In the genomic region with DNA sequence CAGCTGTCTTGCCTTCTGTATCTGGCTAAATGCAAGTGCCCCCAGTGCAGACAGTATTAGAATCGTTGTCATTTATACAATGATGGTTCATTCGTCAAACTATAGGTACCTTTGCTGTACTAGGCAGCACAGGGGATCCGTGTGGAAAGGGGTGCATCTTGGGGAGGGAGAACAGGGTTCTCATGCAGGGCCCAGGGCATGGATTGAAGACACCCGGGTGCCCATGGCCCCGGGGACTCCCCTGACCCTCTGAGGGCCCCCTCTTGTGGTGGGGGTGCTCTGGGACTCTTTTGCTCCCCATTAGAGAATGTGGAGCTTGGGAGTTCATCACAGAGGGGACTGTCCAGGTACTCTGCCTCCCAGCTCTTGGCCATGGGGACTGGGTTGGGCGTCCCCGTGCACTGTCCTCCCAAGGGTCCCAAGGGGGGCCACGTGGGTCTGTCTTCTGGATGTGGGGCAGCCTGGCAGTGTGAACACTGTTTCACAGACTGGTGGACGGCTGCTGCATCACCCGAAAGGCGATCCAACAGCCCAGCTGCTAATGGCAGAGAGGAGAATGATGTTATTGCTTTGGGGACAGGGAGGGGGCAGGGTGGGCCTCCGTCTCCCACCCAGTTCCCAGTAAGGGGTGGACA, we compare ENCODE assay signal across 21 cellular contexts. TPM values are rescaled to one million over a fixed set of nuclear protein-coding genes. Genes with fewer than 3 reads are reported as not detected.
DNase-seq lines count a peak whose midpoint lies in the region; ATAC-seq and TF ChIP-seq lines count a peak whose summit lies in the region.
"Had no signal": no experiment of that assay in that cellular context is flagged by ENCODE, and none has a peak within 500 bp of the region (broad histone marks: within the 10 kb centered on the region; RNA-seq: fewer than 3 reads in every experiment).

No MANE protein-coding gene starts in this region.

- no peaks in the 10 kb centered on the region for H3K27me3 Mint-ChIP-seq in H9 (ENCODE audit: low read depth)

- H2BK20ac ChIP-seq in H9 (ENCODE audit: low read depth, low read length, poor library complexity, severe bottlenecking) = no peak overlapping the region

- H4K91ac ChIP-seq in H9 (ENCODE audit: insufficient read length, low read depth, low read length) = no peak overlapping the region

- H4K20me1 ChIP-seq in H9 (ENCODE audit: control insufficient read depth, insufficient read depth, insufficient read length) (no peaks in the 10 kb centered on the region), osteoblast (ENCODE audit: insufficient read depth, low read length) (no peaks in the 10 kb centered on the region)

- no peak overlapping the region for H2BK15ac ChIP-seq in H9 (ENCODE audit: low read depth, low read length)

- ATAC-seq in Right ventricle myocardium inferior = no peak
- ATAC-seq in left ventricle myocardium superior = no peak
- no peak for ATAC-seq in GM18505 (IDR thresholded peaks at IDR 0.05; ENCODE audit: unreplicated experiment)
- ATAC-seq in GM19397 (IDR thresholded peaks at IDR 0.05; ENCODE audit: unreplicated experiment) = no peak
- ATAC-seq: HCT116 had no signal

- no peak overlapping the region for H2AFZ ChIP-seq in H9 (ENCODE audit: low read length)
- no peak overlapping the region for H2AFZ ChIP-seq in osteoblast (ENCODE audit: low read length)
- H2AFZ ChIP-seq: GM23248 had no signal

- H3K9me3 ChIP-seq in H9 (ENCODE audit: control insufficient read depth, low read depth, low read length) (no peaks in the 10 kb centered on the region), osteoblast (ENCODE audit: low read depth, low read length) (no peaks in the 10 kb centered on the region), testis (no peaks in the 10 kb centered on the region)

- H3K14ac ChIP-seq in H9 (ENCODE audit: insufficient read depth, low read length) = no peak overlapping the region

- peak overlapping the region in 2 of 3 experiments; percentile 23 to 87; a peak in 2 of 7 replicates for H3K27ac Mint-ChIP-seq in H9
- H3K27ac Mint-ChIP-seq: IgD-negative memory B cell had no signal

- H3K4me1 Mint-ChIP-seq in H9 = peaks cover 5 to 25% of the 10 kb centered on the region in 2 experiments; a peak in 3 of 4 replicates

- H3T11ph ChIP-seq in H9 (ENCODE audit: low read length) = no peak overlapping the region

- H2BK12ac ChIP-seq in H9 (ENCODE audit: insufficient read length, low read depth, low read length) = no peak overlapping the region

- no peak for TF ChIP-seq CTCF in H9 (conservative IDR thresholded peaks at IDR 0.05)
- no peak for TF ChIP-seq CTCF in osteoblast (IDR thresholded peaks at IDR 0.05; ENCODE audit: extremely low read depth, low read depth, low read length)
- no peak for TF ChIP-seq CTCF in testis (IDR thresholded peaks at IDR 0.05)

- no peak overlapping the region for H3K9ac ChIP-seq in H9 (ENCODE audit: extremely low read depth, insufficient read length, low read length)
- H3K9ac ChIP-seq: GM23248 had no signal

- peak; percentile 53 for DNase-seq in Right ventricle myocardium inferior (ENCODE audit: missing footprints)
- DNase-seq in cardiac septum (ENCODE audit: low spot score) = no peak
- DNase-seq in H9 = no peak
- DNase-seq in left ventricle myocardium superior = peak; percentile 28
- peak; percentile 65 for DNase-seq in osteoblast (ENCODE audit: insufficient read length, low spot score, missing footprints)
- DNase-seq in testis = no peak
- DNase-seq: AML-193, COR-L47, DMS 273 treated with DMSO at 0.1 percent for 48 hours, DMS79 treated with DMSO at 0.1 percent for 48 hours, GM23248, MV-4-11, NCI-H1105 treated with DMSO at 0.1 percent for 48 hours, NCI-H2029 treated with DMSO at 0.1 percent for 48 hours, NCI-H524 treated with DMSO at 0.1 percent for 48 hours, OCI-M1, SHP77 had no signal

- H2BK120ac ChIP-seq in H9 (ENCODE audit: low read depth, low read length, poor library complexity, severe bottlenecking) = no peak overlapping the region

- H3K4me2 ChIP-seq in H9 (ENCODE audit: insufficient read depth, insufficient read length, low read length) (no peak overlapping the region), osteoblast (ENCODE audit: insufficient read depth, low read length) (no peak overlapping the region)

- H2BK5ac ChIP-seq in H9 (ENCODE audit: insufficient read length, low read length) = no peak overlapping the region

- no peaks in the 10 kb centered on the region for H3K36me3 ChIP-seq in osteoblast (ENCODE audit: insufficient read depth, low read length)
- no peaks in the 10 kb centered on the region for H3K36me3 ChIP-seq in testis (ENCODE audit: low read depth, missing control alignments)

- no peaks in the 10 kb centered on the region; a peak in 1 of 7 replicates for H3K36me3 Mint-ChIP-seq in H9 (ENCODE audit: insufficient read depth in 1 of 3, low read depth in 3 of 3)
- H3K36me3 Mint-ChIP-seq: IgD-negative memory B cell had no signal

- no peak overlapping the region for H3K4ac ChIP-seq in H9 (ENCODE audit: low read depth, low read length)

- H3K23ac ChIP-seq in H9 (ENCODE audit: insufficient read length, low read depth, low read length) = no peak overlapping the region

- TF ChIP-seq POLR2A in GM18505 (IDR thresholded peaks at IDR 0.05; ENCODE audit: borderline replicate concordance, extremely low read depth, insufficient read depth, insufficient read length) (no peak), testis (IDR thresholded peaks at IDR 0.05) (no peak)

- H3K23me2 ChIP-seq in H9 (ENCODE audit: insufficient read length, low read depth, low read length, poor library complexity, severe bottlenecking) = no peaks in the 10 kb centered on the region

- H2AK5ac ChIP-seq in H9 (ENCODE audit: insufficient read length, low read length) = no peak overlapping the region

- H3K79me2 ChIP-seq in H9 (ENCODE audit: insufficient read depth, low read length) (no peaks in the 10 kb centered on the region), osteoblast (ENCODE audit: insufficient read depth, low read length) (no peaks in the 10 kb centered on the region)

- H3K18ac ChIP-seq in H9 (ENCODE audit: insufficient read length, low read depth, low read length) = no peak overlapping the region

- intact Hi-C loops in Right ventricle myocardium inferior (cut with DNase I) = no loop called here
- intact Hi-C loops in cardiac septum (cut with DNase I) = no loop called here
- intact Hi-C loops in left ventricle myocardium superior (cut with micrococcal nuclease) = no loop called here
- intact Hi-C loops in testis (cut with DNase I; ENCODE audit: low total_unique reads) = no loop called here

- no peaks in the 10 kb centered on the region for H3K79me1 ChIP-seq in H9 (ENCODE audit: insufficient read depth, low read depth, low read length, poor library complexity, severe bottlenecking)

- no CpG with 5 or more reads among the region's 12 CpGs for WGBS in H9 (ENCODE audit: extremely low coverage, insufficient read length, low lambda C conversion rate)
- WGBS in testis, 2 donors = 89 to 90% methylated on average over 5 to 12 of the region's 12 CpGs

- H4K8ac ChIP-seq in H9 (replicated peaks; ENCODE audit: insufficient read length, low read depth, low read length) = no peak overlapping the region

- H3K4me1 ChIP-seq in H9 (ENCODE audit: insufficient read depth, low read length) (no peaks in the 10 kb centered on the region), osteoblast (ENCODE audit: insufficient read depth, low read length) (no peaks in the 10 kb centered on the region), testis (peaks cover 8% of the 10 kb centered on the region)

- H3K27ac ChIP-seq in H9 (ENCODE audit: insufficient read length, low read depth, low read length) (no peak overlapping the region), osteoblast (ENCODE audit: low read depth, low read length) (no peak overlapping the region), testis (no peak overlapping the region)
- H3K27ac ChIP-seq: GM23248 had no signal

- no peak overlapping the region for H3K4me3 ChIP-seq in osteoblast (ENCODE audit: insufficient read depth, low read length)
- H3K4me3 ChIP-seq in testis = no peak overlapping the region
- H3K4me3 ChIP-seq: GM23248 had no signal

- H4K5ac ChIP-seq in H9 (ENCODE audit: insufficient read length, low read depth, low read length) = no peak overlapping the region

- no peaks in the 10 kb centered on the region for H3K27me3 ChIP-seq in H9 (ENCODE audit: insufficient read depth, low read length)
- H3K27me3 ChIP-seq in osteoblast (ENCODE audit: insufficient read depth, low read length) = peaks cover 4% of the 10 kb centered on the region
- no peaks in the 10 kb centered on the region for H3K27me3 ChIP-seq in testis

- no peaks in the 10 kb centered on the region for H3K9me3 Mint-ChIP-seq in H9
- H3K9me3 Mint-ChIP-seq: IgD-negative memory B cell had no signal

- H3K4me3 Mint-ChIP-seq in H9 = no peak overlapping the region

- H3K56ac ChIP-seq in H9 (ENCODE audit: insufficient read length, low read depth, low read length) = no peak overlapping the region

RNA-seq across cellular contexts. Expression of a gene that starts 36.9 kb away (rescaled TPM):
- 91.1 TPM for total RNA-seq in Right ventricle myocardium inferior
- total RNA-seq in cardiac septum = 42.6 TPM
- 29.9 and 30.1 TPM in 2 replicates for total RNA-seq in H9 (2021)
- total RNA-seq in left ventricle myocardium superior = 90.8 TPM
- 25.3 and 26.4 TPM in 2 replicates for total RNA-seq in osteoblast
- 10 to 100 TPM; 47.3 to 61.0 TPM for total RNA-seq in testis
- 31.3 TPM for polyA plus RNA-seq in testis (ENCODE audit: insufficient read depth, low read depth, low replicate concordance)

Comparison
In these comparisons a context has a peak if more than half of its experiments do, and no peak if none do; other contexts are left out.
1. DNase-seq: peak in Right ventricle myocardium inferior (single experiment), left ventricle myocardium superior (single experiment) and osteoblast (single experiment); none in cardiac septum (single experiment), H9 (single experiment) and testis (single experiment).